Comparison of ENCODE assay signal across 11 cellular contexts in the genomic region with DNA sequence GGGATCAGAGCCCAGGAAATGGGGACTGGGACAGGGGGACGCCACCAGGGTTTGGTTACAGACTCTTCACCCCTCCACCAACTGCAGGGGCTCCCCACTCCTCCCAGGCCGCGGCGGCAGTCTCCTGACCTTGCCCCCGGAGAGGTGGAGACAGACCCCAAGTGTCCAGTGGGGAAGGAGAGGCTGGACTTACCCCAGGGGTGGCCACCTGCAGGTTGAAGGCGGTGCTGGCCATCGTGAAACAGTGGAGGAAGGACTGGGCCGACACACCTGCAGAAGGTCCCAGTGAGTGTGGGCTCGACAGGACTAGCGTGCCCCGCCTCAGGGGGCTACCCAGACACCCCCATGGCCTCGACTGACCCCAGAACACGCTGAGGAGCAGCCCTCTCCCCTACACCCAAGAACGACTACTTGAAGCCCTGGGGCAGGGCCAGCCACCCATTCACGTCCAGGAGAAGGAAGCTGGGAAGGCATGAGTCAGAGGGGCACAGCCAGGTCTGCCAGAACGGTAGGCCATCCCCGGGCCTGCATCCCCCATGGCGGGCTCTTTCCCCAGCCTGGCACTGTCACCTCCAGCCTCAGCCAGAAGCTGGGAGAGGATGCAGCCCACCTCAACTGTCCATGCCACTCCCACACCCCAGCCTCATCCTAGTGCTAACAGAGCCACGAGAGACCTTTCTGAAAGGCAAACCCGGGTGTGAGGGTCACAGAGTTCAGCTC. TPM values are rescaled to one million over a fixed set of nuclear protein-coding genes. Genes with fewer than 3 reads are reported as not detected.
A peak's percentile ranks its signal among the peaks of the same experiment; 100 is the strongest.
DNase-seq lines count a peak whose midpoint lies in the region; ATAC-seq and TF ChIP-seq lines count a peak whose summit lies in the region.
"Had no signal": no experiment of that assay in that cellular context is flagged by ENCODE, and none has a peak within 500 bp of the region (broad histone marks: within the 10 kb centered on the region; RNA-seq: fewer than 3 reads in every experiment).

No MANE protein-coding gene starts in this region.

- peak overlapping the region; percentile 67 for H3K4me3 Mint-ChIP-seq in activated naive CD8-positive, alpha-beta T cell treated with anti-CD3 and anti-CD28 coated beads for 36 hours

- no peaks in the 10 kb centered on the region for H3K9me3 ChIP-seq in HEK293 (ENCODE audit: control insufficient read depth, insufficient read depth, low read depth, low read length)
- H3K9me3 ChIP-seq: gastrocnemius medialis had no signal

- no peak for TF ChIP-seq CTCF in HEK293 (tag by site-specific recombination; IDR thresholded peaks at IDR 0.05)

- no peaks in the 10 kb centered on the region for H3K27me3 Mint-ChIP-seq in activated naive CD8-positive, alpha-beta T cell treated with anti-CD3 and anti-CD28 coated beads for 36 hours

- CTCF ChIA-PET in HEK293 (lab: Yijun Ruan, JAX), result interaction anchor here (0.6 to 0.9 kb wide), 2 partner anchors 9 to 28 kb away, joined by 3 to 5 read pairs; partner anchors contain the start of gene TALDO1

- H3K9me3 Mint-ChIP-seq in activated naive CD8-positive, alpha-beta T cell treated with anti-CD3 and anti-CD28 coated beads for 36 hours, result no peaks in the 10 kb centered on the region

- H3K27ac ChIP-seq in ACC112 (ENCODE audit: low read depth, low read length), result 0 out of 2 replicates have a peak overlapping the region, but pooled peaks have one; percentile 23
- H3K27ac ChIP-seq in HEK293 (ENCODE audit: extremely low read depth, low read depth, low read length), result no peak overlapping the region
- H3K27ac ChIP-seq: gastrocnemius medialis had no signal

- H3K36me3 ChIP-seq in ACC112 (ENCODE audit: insufficient read depth, low read length) (peaks cover 7% of the 10 kb centered on the region; the same call in 1 of the 2 replicates), HEK293 (ENCODE audit: control insufficient read depth in 2 of 2, insufficient read depth in 1 of 2, low read length in 2 of 2) (peaks cover 0 to 68% of the 10 kb centered on the region in 2 experiments; a peak in 2 of 3 replicates)

- peaks cover 28% of the 10 kb centered on the region for H3K4me1 Mint-ChIP-seq in activated naive CD8-positive, alpha-beta T cell treated with anti-CD3 and anti-CD28 coated beads for 36 hours

- peak overlapping the region; percentile 100 for H3K4me3 ChIP-seq in ACC112 (ENCODE audit: low read depth, low read length)
- H3K4me3 ChIP-seq in HEK293 (ENCODE audit: low read depth, low read length), result no peak overlapping the region

- H3K4me1 ChIP-seq in ACC112 (ENCODE audit: control insufficient read depth, insufficient read depth, low read length, unreplicated experiment) (peaks cover 22% of the 10 kb centered on the region), HEK293 (ENCODE audit: control insufficient read depth, insufficient read depth, low read length) (no peaks in the 10 kb centered on the region; the same call in 1 of the 2 replicates)

- DNase-seq in activated naive CD8-positive, alpha-beta T cell treated with anti-CD3 and anti-CD28 coated beads for 36 hours, result no peak
- DNase-seq in islet precursor cell, result peak; percentile 62
- DNase-seq in NCI-H82 treated with DMSO at 0.1 percent for 48 hours (lab: John Stamatoyannopoulos, UW; ENCODE audit: unreplicated experiment), result no peak
- DNase-seq in NCI-H524 (lab: John Stamatoyannopoulos, UW), result no peak
- no peak for DNase-seq in NCI-H1694 (lab: John Stamatoyannopoulos, UW)
- DNase-seq: activated CD4-positive, CD25-positive, alpha-beta regulatory T cell; gastrocnemius medialis; GDM1 had no signal

- H3K36me3 Mint-ChIP-seq in activated naive CD8-positive, alpha-beta T cell treated with anti-CD3 and anti-CD28 coated beads for 36 hours, result peaks cover 13% of the 10 kb centered on the region

- H3K27me3 ChIP-seq in ACC112 (ENCODE audit: insufficient read depth, low read length), result no peaks in the 10 kb centered on the region
- H3K27me3 ChIP-seq: gastrocnemius medialis had no signal

- no peak overlapping the region for H2AFZ ChIP-seq in ACC112 (ENCODE audit: low read length, unreplicated experiment)

- H3K79me2 ChIP-seq in ACC112 (ENCODE audit: control insufficient read depth, insufficient read depth, low read length, unreplicated experiment), result peaks cover 78% of the 10 kb centered on the region

- H3K27ac Mint-ChIP-seq in activated naive CD8-positive, alpha-beta T cell treated with anti-CD3 and anti-CD28 coated beads for 36 hours, result peak overlapping the region; percentile 61

- POLR2A ChIA-PET in HEK293 (lab: Yijun Ruan, JAX), result interaction anchor here (0.6 to 2.1 kb wide), 7 partner anchors 10 to 44 kb away, joined by 3 to 12 read pairs (median 4); partner anchors contain the start of genes PNPLA2 and TALDO1

- ATAC-seq in GM18511 (IDR thresholded peaks at IDR 0.05; ENCODE audit: unreplicated experiment), result no peak
- ATAC-seq: gastrocnemius medialis had no signal

TF ChIP-seq in HEK293, 187 proteins besides CTCF, POLR2A, EP300 and RAD21:
- no peak for TF ChIP-seq SCRT2 (tag by site-specific recombination; IDR thresholded peaks at IDR 0.05)
- peak; percentile 63 for TF ChIP-seq ZNF600 (tag by site-specific recombination; IDR thresholded peaks at IDR 0.05)

RNA-seq across cellular contexts. Expression of gene GATD1, which starts 2.3 kb away (rescaled TPM):
- 10 to 100 TPM; 47.7 to 51.9 TPM for total RNA-seq in activated naive CD8-positive, alpha-beta T cell treated with anti-CD3 and anti-CD28 coated beads for 36 hours

RNA-seq across cellular contexts. Expression of gene CEND1, which starts 14.9 kb away (rescaled TPM):
- 1 to 10 TPM in 1 of 2 experiments, under 1 TPM in 1; 0.94 to 1.0 TPM for total RNA-seq in activated naive CD8-positive, alpha-beta T cell treated with anti-CD3 and anti-CD28 coated beads for 36 hours

RNA-seq across cellular contexts. Expression of gene SLC25A22, which starts 23.0 kb away (rescaled TPM):
- total RNA-seq in activated naive CD8-positive, alpha-beta T cell treated with anti-CD3 and anti-CD28 coated beads for 36 hours, result 10 to 100 TPM; 54.4 to 56.5 TPM

RNA-seq across cellular contexts. Expression of gene TALDO1, which starts 27.8 kb away (rescaled TPM):
- total RNA-seq in activated naive CD8-positive, alpha-beta T cell treated with anti-CD3 and anti-CD28 coated beads for 36 hours, result 100 to 1,000 TPM; 231 to 243 TPM

RNA-seq across cellular contexts. Expression of gene PIDD1, which starts 30.0 kb away (rescaled TPM):
- total RNA-seq in activated naive CD8-positive, alpha-beta T cell treated with anti-CD3 and anti-CD28 coated beads for 36 hours, result 10 to 100 TPM; 29.4 to 30.5 TPM
